In genomic region chr11:92035488-92035887, GRCh38 we compare ENCODE assay signal across 23 cellular contexts.
"Had no signal": no experiment of that assay in that cellular context is flagged by ENCODE, and none has a peak within 500 bp of the region (broad histone marks: within the 10 kb centered on the region; RNA-seq: fewer than 3 reads in every experiment).

No MANE protein-coding gene starts in this region.

- H3K4me1 ChIP-seq: body of pancreas, pancreas, psoas muscle, tibial artery, uterus had no signal

- H3K36me3 ChIP-seq: neutrophil, pancreas, tibial artery, uterus had no signal

- H3K9me3 ChIP-seq: body of pancreas, neutrophil, pancreas, psoas muscle, tibial artery, uterus had no signal

- H2AFZ ChIP-seq: hepatocyte had no signal

- H3K27ac ChIP-seq: body of pancreas, hepatocyte, neutrophil, pancreas, psoas muscle, tibial artery, uterus had no signal

- ATAC-seq: activated CD8-positive, alpha-beta T cell treated with anti-CD3 and anti-CD28 coated beads for 36 hours; body of pancreas; psoas muscle; right cardiac atrium; stimulated activated naive CD8-positive, alpha-beta T cell treated with anti-CD3 and anti-CD28 coated beads, Interleukin-15, Interleukin-2, amounts not matched to agents 100 U/mL and 50 U/mL, for 24 hours; T-helper 17 cell had no signal

- FAIRE-seq: endometrium, pancreas had no signal

- H3K79me2 ChIP-seq: hepatocyte had no signal

- H3K4me3 ChIP-seq: body of pancreas, hepatocyte, pancreas, psoas muscle, tibial artery, uterus had no signal

- H3K4me2 ChIP-seq: hepatocyte had no signal

- H3K27me3 ChIP-seq: body of pancreas, hepatocyte, neutrophil, pancreas, tibial artery, uterus had no signal

- DNase-seq: activated CD4-positive, alpha-beta T cell treated with anti-CD3 and anti-CD28 coated beads for 4 hours; activated CD4-positive, CD25-positive, alpha-beta regulatory T cell; activated CD8-positive, alpha-beta T cell treated with anti-CD3 and anti-CD28 coated beads for 36 hours; activated gamma-delta T cell treated with Interleukin-2 at 50 U/mL for 16 hours; anterior cingulate cortex; body of pancreas; caudate nucleus; effector CD4-positive, alpha-beta T cell; foreskin melanocyte; glutamatergic neuron; mesenchymal stem cell; pancreas; psoas muscle; right cardiac atrium; stimulated activated CD4-positive, alpha-beta T cell treated with anti-CD3 and anti-CD28 coated beads, Interleukin-12 subunit alpha, Interleukin-12 subunit beta, amount 100 ng/mL, for 4 hours; stimulated activated CD4-positive, alpha-beta T cell treated with anti-CD3 and anti-CD28 coated beads, Interleukin-4, amount 100 ng/mL, for 4 hours; stimulated activated naive CD8-positive, alpha-beta T cell treated with anti-CD3 and anti-CD28 coated beads, Interleukin-15, Interleukin-2, amounts not matched to agents 100 U/mL and 50 U/mL, for 24 hours; T-helper 17 cell; tibial artery; uterus had no signal
